9 cellular contexts compared by ENCODE assay signal in genomic region chr6:30882764-30883475, GRCh38. TPM values are rescaled to one million over a fixed set of nuclear protein-coding genes. Genes with fewer than 3 reads are reported as not detected.
DNase-seq lines count a peak whose midpoint lies in the region; ATAC-seq lines count a peak whose summit lies in the region.
"Had no signal": no experiment of that assay in that cellular context is flagged by ENCODE, and none has a peak within 500 bp of the region (broad histone marks: within the 10 kb centered on the region; RNA-seq: fewer than 3 reads in every experiment).

No MANE protein-coding gene starts in this region.

- peak overlapping the region; percentile 88 to 100 (median 97) for H3K4me2 ChIP-seq in BLaER1 treated with 17β-estradiol and CSF1 and Interleukin-3, amounts not matched to agents 10 nM and 100 nM

- peak overlapping the region in 9 of 10 experiments; percentile 60 to 78 (median 65); a peak in 11 of 20 replicates for H3K4me3 ChIP-seq in BLaER1 treated with 17β-estradiol and CSF1 and Interleukin-3, amounts not matched to agents 10 nM and 100 nM
- peak overlapping the region; percentile 68 for H3K4me3 ChIP-seq in SJCRH30

- peak overlapping the region; percentile 23 to 84 (median 76); a peak in 19 of 22 replicates for H3K9ac ChIP-seq in BLaER1 treated with 17β-estradiol and CSF1 and Interleukin-3, amounts not matched to agents 10 nM and 100 nM

- H3K27me3 ChIP-seq in BLaER1 treated with 17β-estradiol and CSF1 and Interleukin-3, amounts not matched to agents 10 nM and 100 nM = no peaks in the 10 kb centered on the region
- H3K27me3 ChIP-seq in SJCRH30 = no peaks in the 10 kb centered on the region

- ATAC-seq in GM18511 (IDR thresholded peaks at IDR 0.05; ENCODE audit: unreplicated experiment) = peak; percentile 47
- ATAC-seq in GM21619 (IDR thresholded peaks at IDR 0.05; ENCODE audit: unreplicated experiment) = no peak

- peak overlapping the region in 10 of 11 experiments; percentile 7 to 78 (median 73); a peak in 16 of 22 replicates for H3K27ac ChIP-seq in BLaER1 treated with 17β-estradiol and CSF1 and Interleukin-3, amounts not matched to agents 10 nM and 100 nM
- H3K27ac ChIP-seq in SJCRH30 = peak overlapping the region; percentile 94

- peaks cover 0 to 21% (median 13%) of the 10 kb centered on the region in 11 experiments; a peak in 9 of 22 replicates for H4K20me1 ChIP-seq in BLaER1 treated with 17β-estradiol and CSF1 and Interleukin-3, amounts not matched to agents 10 nM and 100 nM

- peaks cover 52 to 92% (median 87%) of the 10 kb centered on the region in 10 experiments for H3K4me1 ChIP-seq in BLaER1 treated with 17β-estradiol and CSF1 and Interleukin-3, amounts not matched to agents 10 nM and 100 nM
- peaks cover 26% of the 10 kb centered on the region for H3K4me1 ChIP-seq in SJCRH30

- no peaks in the 10 kb centered on the region for H3K36me3 ChIP-seq in BLaER1 treated with 17β-estradiol and CSF1 and Interleukin-3, amounts not matched to agents 10 nM and 100 nM
- no peaks in the 10 kb centered on the region; the same call in 1 of the 2 replicates for H3K36me3 ChIP-seq in SJCRH30

- in situ Hi-C loops in ACHN (cut with HindIII; ENCODE audit: low pct_ligation_motif_present, low pct_unique_long_range_greater_than_20kb, low sequenced_read_pairs) = no loop called here

- DNase-seq in SJCRH30 (peak; percentile 62 to 70), glomerular visceral epithelial cell (ENCODE audit: extremely low spot score) (peak; percentile 47), renal cortical epithelial cell (ENCODE audit: low read depth) (peak; percentile 60), foreskin melanocyte (no peak), ACHN (no peak)

- no peaks in the 10 kb centered on the region for H3K9me3 ChIP-seq in BLaER1 treated with 17β-estradiol and CSF1 and Interleukin-3, amounts not matched to agents 10 nM and 100 nM (replicated peaks in 1 of 11)
- no peaks in the 10 kb centered on the region for H3K9me3 ChIP-seq in SJCRH30 (replicated peaks)

RNA-seq across cellular contexts. Expression of gene DDR1, which starts 1.4 kb away (rescaled TPM):
- 73.2 and 80.9 TPM in 2 replicates for total RNA-seq in SJCRH30 (2014; rRNA removed; shearing (Covaris generic))
- 165 and 197 TPM in 2 replicates for total RNA-seq in renal cortical epithelial cell

RNA-seq across cellular contexts. Expression of gene GTF2H4, which starts 25.1 kb away (rescaled TPM):
- 15.1 and 24.2 TPM in 2 replicates for total RNA-seq in SJCRH30 (2014; rRNA removed; shearing (Covaris generic))
- 17.2 and 24.2 TPM in 2 replicates for total RNA-seq in renal cortical epithelial cell

RNA-seq across cellular contexts. Expression of gene VARS2, which starts 31.1 kb away (rescaled TPM):
- 21.3 and 23.5 TPM in 2 replicates for total RNA-seq in SJCRH30 (2014; rRNA removed; shearing (Covaris generic))
- 47.5 and 144 TPM in 2 replicates for total RNA-seq in renal cortical epithelial cell

RNA-seq across cellular contexts. Expression of gene SFTA2, which starts 49.0 kb away (rescaled TPM):
- total RNA-seq in SJCRH30 (2014; rRNA removed; shearing (Covaris generic)) = not detected in 2 replicates
- total RNA-seq in renal cortical epithelial cell = 1.9 TPM in 1 of 2 replicates, not detected in the other
- total RNA-seq: fibroblast of lung had no signal

RNA-seq across cellular contexts. Expression of gene MUCL3, which starts 57.9 kb away (rescaled TPM):
- not detected in 2 replicates for total RNA-seq in SJCRH30 (2014; rRNA removed; shearing (Covaris generic))
- 0.17 TPM in 1 of 2 replicates, not detected in the other for total RNA-seq in renal cortical epithelial cell
- total RNA-seq: fibroblast of lung had no signal

Comparison
In these comparisons a context has a peak if more than half of its experiments do, and no peak if none do; other contexts are left out.
1. DNase-seq: peak in SJCRH30 (2 of 2), glomerular visceral epithelial cell (single experiment) and renal cortical epithelial cell (single experiment); none in foreskin melanocyte (single experiment) and ACHN (single experiment).